29 cellular contexts compared by ENCODE assay signal in the genomic region with DNA sequence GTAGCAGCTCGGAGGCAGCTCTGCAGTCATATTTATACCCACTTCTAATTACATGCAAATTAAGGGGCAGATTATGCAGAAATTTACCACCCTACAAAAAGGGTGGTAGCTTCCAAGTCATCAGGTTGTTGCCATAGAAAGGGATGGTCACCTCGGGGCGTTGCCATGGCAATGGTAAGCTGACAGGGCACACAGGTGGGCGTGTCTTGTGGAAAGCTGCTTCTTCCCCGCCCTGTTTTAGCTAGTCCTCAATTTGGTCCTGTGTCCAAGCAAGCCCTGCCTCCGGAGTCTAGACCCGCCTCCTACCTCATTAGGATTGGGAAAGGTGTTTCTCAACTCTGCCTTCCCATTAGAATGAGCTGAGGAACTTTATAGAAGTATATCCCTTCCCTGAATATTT.
"Had no signal": no experiment of that assay in that cellular context is flagged by ENCODE, and none has a peak within 500 bp of the region (broad histone marks: within the 10 kb centered on the region; RNA-seq: fewer than 3 reads in every experiment).

No MANE protein-coding gene starts in this region.

- H3K4me1 Mint-ChIP-seq: activated B cell treated with CpG ODN at 0.5 μM for 24 hours; activated CD8-positive, alpha-beta memory T cell treated with anti-CD3 and anti-CD28 coated beads, Interleukin-2, amount 10 ng/mL, durations not matched to agents 7 days and 5 days; activated naive CD4-positive, alpha-beta T cell treated with anti-CD3 and anti-CD28 coated beads, Interleukin-2, amount 50 U/mL, for 24 hours; activated naive CD8-positive, alpha-beta T cell treated with anti-CD3 and anti-CD28 coated beads, Interleukin-2, amount 50 U/mL, for 24 hours; nephron had no signal

- ATAC-seq: activated CD8-positive, alpha-beta memory T cell treated with anti-CD3 and anti-CD28 coated beads, Interleukin-2, amount 10 ng/mL, durations not matched to agents 7 days and 5 days; activated CD8-positive, alpha-beta T cell treated with anti-CD3 and anti-CD28 coated beads, Interleukin-2, amount 10 ng/mL, durations not matched to agents 7 days and 5 days; activated naive CD8-positive, alpha-beta T cell treated with anti-CD3 and anti-CD28 coated beads, Interleukin-2, amount 50 U/mL, for 24 hours; effector memory CD8-positive, alpha-beta T cell; esophagus mucosa; heart left ventricle; mucosa of descending colon; sciatic nerve; stimulated activated naive CD8-positive, alpha-beta T cell treated with anti-CD3 and anti-CD28 coated beads, Interleukin-15, Interleukin-2, amounts not matched to agents 100 U/mL and 50 U/mL, for 24 hours had no signal

- H3K9me3 ChIP-seq: heart left ventricle, left ventricle myocardium inferior, mucosa of descending colon, ovary, prostate gland, testis, transverse colon had no signal

- H3K36me3 ChIP-seq: heart left ventricle, left ventricle myocardium inferior, ovary, prostate gland, transverse colon had no signal

- H3K4me3 Mint-ChIP-seq: activated B cell treated with CpG ODN at 0.5 μM for 24 hours; activated CD8-positive, alpha-beta memory T cell treated with anti-CD3 and anti-CD28 coated beads, Interleukin-2, amount 10 ng/mL, durations not matched to agents 7 days and 5 days; activated CD8-positive, alpha-beta T cell treated with anti-CD3 and anti-CD28 coated beads, Interleukin-2, amount 10 ng/mL, durations not matched to agents 7 days and 5 days; activated naive CD4-positive, alpha-beta T cell treated with anti-CD3 and anti-CD28 coated beads, Interleukin-2, amount 50 U/mL, for 24 hours; activated naive CD8-positive, alpha-beta T cell treated with anti-CD3 and anti-CD28 coated beads, Interleukin-2, amount 50 U/mL, for 24 hours; effector memory CD8-positive, alpha-beta T cell; nephron had no signal

- H3K4me1 ChIP-seq: heart left ventricle, left ventricle myocardium inferior, prostate gland, testis, transverse colon had no signal

- H3K9me3 Mint-ChIP-seq: activated B cell treated with CpG ODN at 0.5 μM for 24 hours; activated naive CD4-positive, alpha-beta T cell treated with anti-CD3 and anti-CD28 coated beads, Interleukin-2, amount 50 U/mL, for 24 hours; activated naive CD8-positive, alpha-beta T cell treated with anti-CD3 and anti-CD28 coated beads, Interleukin-2, amount 50 U/mL, for 24 hours; activated T-helper 2 cell treated with anti-CD3 and anti-CD28 coated beads, Interferon-gamma antibody, Interleukin-2, Interleukin-4, amounts not matched to agents 10 μg/mL and 5 μg/mL and 100 μg/mL, durations not matched to agents 14 hours and 24 hours and 36 hours; effector memory CD8-positive, alpha-beta T cell; nephron had no signal

- DNase-seq: activated B cell treated with CpG ODN at 0.5 μM for 24 hours; activated CD8-positive, alpha-beta memory T cell treated with anti-CD3 and anti-CD28 coated beads, Interleukin-2, amount 10 ng/mL, durations not matched to agents 7 days and 5 days; activated CD8-positive, alpha-beta T cell treated with anti-CD3 and anti-CD28 coated beads, Interleukin-2, amount 10 ng/mL, durations not matched to agents 7 days and 5 days; activated naive CD8-positive, alpha-beta T cell treated with anti-CD3 and anti-CD28 coated beads, Interleukin-2, amount 50 U/mL, for 24 hours; activated T-cell treated with anti-CD3 and anti-CD28 coated beads, Interleukin-2, amount 50 U/mL, for 48 hours; amygdala; caudate nucleus; cortex of kidney; effector memory CD8-positive, alpha-beta T cell; foreskin fibroblast; heart left ventricle; left ventricle myocardium inferior; mucosa of descending colon; ovary; retina; stimulated activated CD4-positive, alpha-beta T cell treated with anti-CD3 and anti-CD28 coated beads, Interleukin-12 subunit alpha, Interleukin-12 subunit beta, amount 100 ng/mL, for 4 hours; stimulated activated CD4-positive, alpha-beta T cell treated with anti-CD3 and anti-CD28 coated beads, Interleukin-4, amount 100 ng/mL, for 1 hour; stimulated activated naive CD8-positive, alpha-beta T cell treated with anti-CD3 and anti-CD28 coated beads, Interleukin-15, Interleukin-2, amounts not matched to agents 100 U/mL and 50 U/mL, for 24 hours; T-helper 9 cell; testis; transverse colon had no signal

- H3K27ac ChIP-seq: heart left ventricle, left ventricle myocardium inferior, ovary, prostate gland, skin epidermis, testis, transverse colon had no signal

- H3K27me3 Mint-ChIP-seq: activated B cell treated with CpG ODN at 0.5 μM for 24 hours had no signal

- H3K4me3 ChIP-seq: heart left ventricle, left ventricle myocardium inferior, lung, mucosa of descending colon, ovary, prostate gland, skin epidermis, testis, transverse colon had no signal

- H3K27ac Mint-ChIP-seq: activated B cell treated with CpG ODN at 0.5 μM for 24 hours; activated CD8-positive, alpha-beta memory T cell treated with anti-CD3 and anti-CD28 coated beads, Interleukin-2, amount 10 ng/mL, durations not matched to agents 7 days and 5 days; activated CD8-positive, alpha-beta T cell treated with anti-CD3 and anti-CD28 coated beads, Interleukin-2, amount 10 ng/mL, durations not matched to agents 7 days and 5 days; activated naive CD4-positive, alpha-beta T cell treated with anti-CD3 and anti-CD28 coated beads, Interleukin-2, amount 50 U/mL, for 24 hours; activated naive CD8-positive, alpha-beta T cell treated with anti-CD3 and anti-CD28 coated beads, Interleukin-2, amount 50 U/mL, for 24 hours; activated T-helper 2 cell treated with anti-CD3 and anti-CD28 coated beads, Interferon-gamma antibody, Interleukin-2, Interleukin-4, amounts not matched to agents 10 μg/mL and 5 μg/mL and 100 μg/mL, durations not matched to agents 14 hours and 24 hours and 36 hours; effector memory CD8-positive, alpha-beta T cell; nephron had no signal

- H3K36me3 Mint-ChIP-seq: activated CD8-positive, alpha-beta memory T cell treated with anti-CD3 and anti-CD28 coated beads, Interleukin-2, amount 10 ng/mL, durations not matched to agents 7 days and 5 days; activated naive CD4-positive, alpha-beta T cell treated with anti-CD3 and anti-CD28 coated beads, Interleukin-2, amount 50 U/mL, for 24 hours had no signal

- H3K27me3 ChIP-seq: ovary, testis had no signal
